ENCODE assay signal across 1 cellular context in the genomic region with DNA sequence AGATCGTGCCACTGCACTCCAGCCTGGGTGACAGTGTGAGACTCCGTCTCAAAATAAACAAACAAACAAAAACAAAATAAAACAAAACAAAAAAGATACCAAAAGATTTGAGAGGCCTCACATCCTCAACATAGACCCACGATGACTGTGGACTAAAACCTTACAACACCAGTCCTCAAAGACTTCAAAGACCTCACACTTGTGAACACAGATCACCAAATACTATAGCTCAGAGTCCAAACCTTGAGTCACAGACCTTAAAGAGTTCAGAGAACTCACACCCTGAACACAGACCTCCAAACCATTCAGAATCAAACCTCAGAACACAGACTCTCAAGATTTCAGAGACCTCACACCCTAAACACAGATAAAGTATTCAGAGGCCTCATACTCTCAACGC.
TF ChIP-seq lines count a peak whose summit lies in the region.

No MANE protein-coding gene starts in this region.

TF ChIP-seq in HepG2, 621 proteins besides CTCF, POLR2A, EP300 and RAD21 (continued from another document and continues in another):
- TF ChIP-seq, protein P1, sequence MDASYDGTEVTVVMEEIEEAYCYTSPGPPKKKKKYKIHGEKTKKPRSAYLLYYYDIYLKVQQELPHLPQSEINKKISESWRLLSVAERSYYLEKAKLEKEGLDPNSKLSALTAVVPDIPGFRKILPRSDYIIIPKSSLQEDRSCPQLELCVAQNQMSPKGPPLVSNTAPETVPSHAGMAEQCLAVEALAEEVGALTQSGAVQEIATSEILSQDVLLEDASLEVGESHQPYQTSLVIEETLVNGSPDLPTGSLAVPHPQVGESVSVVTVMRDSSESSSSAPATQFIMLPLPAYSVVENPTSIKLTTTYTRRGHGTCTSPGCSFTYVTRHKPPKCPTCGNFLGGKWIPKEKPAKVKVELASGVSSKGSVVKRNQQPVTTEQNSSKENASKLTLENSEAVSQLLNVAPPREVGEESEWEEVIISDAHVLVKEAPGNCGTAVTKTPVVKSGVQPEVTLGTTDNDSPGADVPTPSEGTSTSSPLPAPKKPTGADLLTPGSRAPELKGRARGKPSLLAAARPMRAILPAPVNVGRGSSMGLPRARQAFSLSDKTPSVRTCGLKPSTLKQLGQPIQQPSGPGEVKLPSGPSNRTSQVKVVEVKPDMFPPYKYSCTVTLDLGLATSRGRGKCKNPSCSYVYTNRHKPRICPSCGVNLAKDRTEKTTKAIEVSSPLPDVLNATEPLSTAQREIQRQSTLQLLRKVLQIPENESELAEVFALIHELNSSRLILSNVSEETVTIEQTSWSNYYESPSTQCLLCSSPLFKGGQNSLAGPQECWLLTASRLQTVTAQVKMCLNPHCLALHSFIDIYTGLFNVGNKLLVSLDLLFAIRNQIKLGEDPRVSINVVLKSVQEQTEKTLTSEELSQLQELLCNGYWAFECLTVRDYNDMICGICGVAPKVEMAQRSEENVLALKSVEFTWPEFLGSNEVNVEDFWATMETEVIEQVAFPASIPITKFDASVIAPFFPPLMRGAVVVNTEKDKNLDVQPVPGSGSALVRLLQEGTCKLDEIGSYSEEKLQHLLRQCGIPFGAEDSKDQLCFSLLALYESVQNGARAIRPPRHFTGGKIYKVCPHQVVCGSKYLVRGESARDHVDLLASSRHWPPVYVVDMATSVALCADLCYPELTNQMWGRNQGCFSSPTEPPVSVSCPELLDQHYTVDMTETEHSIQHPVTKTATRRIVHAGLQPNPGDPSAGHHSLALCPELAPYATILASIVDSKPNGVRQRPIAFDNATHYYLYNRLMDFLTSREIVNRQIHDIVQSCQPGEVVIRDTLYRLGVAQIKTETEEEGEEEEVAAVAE (CRISPR knock-in tag; IDR thresholded peaks at IDR 0.05; ENCODE audit: borderline replicate concordance) = no peak
- TF ChIP-seq NFRKB (IDR thresholded peaks at IDR 0.05) (no peak), NFATC3 (CRISPR knock-in tag; IDR thresholded peaks at IDR 0.05) (no peak), ZNF44 (CRISPR knock-in tag; IDR thresholded peaks at IDR 0.05) (no peak), TBX2 (CRISPR knock-in tag; IDR thresholded peaks at IDR 0.05; ENCODE audit: borderline replicate concordance) (0 out of 2 replicates have a peak, but pooled peaks have one; percentile 12), TEAD2 (CRISPR knock-in tag; IDR thresholded peaks at IDR 0.05) (no peak), ZNF430 (CRISPR knock-in tag; IDR thresholded peaks at IDR 0.05) (no peak), ELF1 (CRISPR knock-in tag; IDR thresholded peaks at IDR 0.05) (no peak), MXI1 (IDR thresholded peaks at IDR 0.05; ENCODE audit: borderline replicate concordance, low read depth, low read length) (no peak), ZIK1 (CRISPR knock-in tag; IDR thresholded peaks at IDR 0.05; ENCODE audit: borderline replicate concordance, low read depth) (no peak), ZNF460 (CRISPR knock-in tag; IDR thresholded peaks at IDR 0.05; ENCODE audit: borderline replicate concordance) (no peak), CREM (IDR thresholded peaks at IDR 0.05) (peak; percentile 25; the same call in 1 of the 2 replicates), CREM (CRISPR knock-in tag; IDR thresholded peaks at IDR 0.05) (no peak), ATF1 (CRISPR knock-in tag; IDR thresholded peaks at IDR 0.05) (no peak), ZMYM4 (CRISPR knock-in tag; IDR thresholded peaks at IDR 0.05) (no peak), ZNF10 (CRISPR knock-in tag; IDR thresholded peaks at IDR 0.05; ENCODE audit: borderline replicate concordance, low read depth) (no peak), JUND (CRISPR knock-in tag; IDR thresholded peaks at IDR 0.05) (no peak), PHF5A (CRISPR knock-in tag; IDR thresholded peaks at IDR 0.05; ENCODE audit: low read depth, unreplicated experiment) (no peak), ZNF256 (CRISPR knock-in tag; conservative IDR thresholded peaks at IDR 0.05) (no peak), ZNF557 (CRISPR knock-in tag; IDR thresholded peaks at IDR 0.05) (no peak), MYNN (CRISPR knock-in tag; IDR thresholded peaks at IDR 0.05; ENCODE audit: low read depth) (no peak), RNF2 (conservative IDR thresholded peaks at IDR 0.05; ENCODE audit: low read depth) (no peak), ZNF138 (CRISPR knock-in tag; IDR thresholded peaks at IDR 0.05; ENCODE audit: low read depth) (no peak), SSRP1 (CRISPR knock-in tag; IDR thresholded peaks at IDR 0.05) (no peak), TMF1 (CRISPR knock-in tag; IDR thresholded peaks at IDR 0.05; ENCODE audit: low read depth) (no peak), SOX13 (IDR thresholded peaks at IDR 0.05) (no peak), SOX13 (CRISPR knock-in tag; conservative IDR thresholded peaks at IDR 0.05 in 1 of 2, IDR thresholded peaks at IDR 0.05 in 1 of 2) (peak in 1 of 2 experiments; percentile 34; a peak in 1 of 4 replicates), ZSCAN29 (CRISPR knock-in tag; conservative IDR thresholded peaks at IDR 0.05) (no peak), ZNF761 (CRISPR knock-in tag; conservative IDR thresholded peaks at IDR 0.05) (no peak), KAT8 (CRISPR knock-in tag; IDR thresholded peaks at IDR 0.05) (no peak), HOXD1 (CRISPR knock-in tag; IDR thresholded peaks at IDR 0.05) (no peak), ZNF772 (CRISPR knock-in tag; IDR thresholded peaks at IDR 0.05) (no peak), CEBPB (IDR thresholded peaks at IDR 0.05; ENCODE audit: borderline replicate concordance, low read depth, low read length) (no peak)
- TF ChIP-seq, protein P2, sequence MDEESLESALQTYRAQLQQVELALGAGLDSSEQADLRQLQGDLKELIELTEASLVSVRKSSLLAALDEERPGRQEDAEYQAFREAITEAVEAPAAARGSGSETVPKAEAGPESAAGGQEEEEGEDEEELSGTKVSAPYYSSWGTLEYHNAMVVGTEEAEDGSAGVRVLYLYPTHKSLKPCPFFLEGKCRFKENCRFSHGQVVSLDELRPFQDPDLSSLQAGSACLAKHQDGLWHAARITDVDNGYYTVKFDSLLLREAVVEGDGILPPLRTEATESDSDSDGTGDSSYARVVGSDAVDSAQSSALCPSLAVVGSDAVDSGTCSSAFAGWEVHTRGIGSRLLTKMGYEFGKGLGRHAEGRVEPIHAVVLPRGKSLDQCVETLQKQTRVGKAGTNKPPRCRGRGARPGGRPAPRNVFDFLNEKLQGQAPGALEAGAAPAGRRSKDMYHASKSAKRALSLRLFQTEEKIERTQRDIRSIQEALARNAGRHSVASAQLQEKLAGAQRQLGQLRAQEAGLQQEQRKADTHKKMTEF (CRISPR knock-in tag; IDR thresholded peaks at IDR 0.05) = no peak
- TF ChIP-seq, protein P3, sequence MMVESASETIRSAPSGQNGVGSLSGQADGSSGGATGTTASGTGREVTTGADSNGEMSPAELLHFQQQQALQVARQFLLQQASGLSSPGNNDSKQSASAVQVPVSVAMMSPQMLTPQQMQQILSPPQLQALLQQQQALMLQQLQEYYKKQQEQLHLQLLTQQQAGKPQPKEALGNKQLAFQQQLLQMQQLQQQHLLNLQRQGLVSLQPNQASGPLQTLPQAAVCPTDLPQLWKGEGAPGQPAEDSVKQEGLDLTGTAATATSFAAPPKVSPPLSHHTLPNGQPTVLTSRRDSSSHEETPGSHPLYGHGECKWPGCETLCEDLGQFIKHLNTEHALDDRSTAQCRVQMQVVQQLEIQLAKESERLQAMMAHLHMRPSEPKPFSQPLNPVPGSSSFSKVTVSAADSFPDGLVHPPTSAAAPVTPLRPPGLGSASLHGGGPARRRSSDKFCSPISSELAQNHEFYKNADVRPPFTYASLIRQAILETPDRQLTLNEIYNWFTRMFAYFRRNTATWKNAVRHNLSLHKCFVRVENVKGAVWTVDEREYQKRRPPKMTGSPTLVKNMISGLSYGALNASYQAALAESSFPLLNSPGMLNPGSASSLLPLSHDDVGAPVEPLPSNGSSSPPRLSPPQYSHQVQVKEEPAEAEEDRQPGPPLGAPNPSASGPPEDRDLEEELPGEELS (CRISPR knock-in tag; IDR thresholded peaks at IDR 0.05) = 0 out of 2 replicates have a peak, but pooled peaks have one; percentile 30
- TF ChIP-seq, protein P4, sequence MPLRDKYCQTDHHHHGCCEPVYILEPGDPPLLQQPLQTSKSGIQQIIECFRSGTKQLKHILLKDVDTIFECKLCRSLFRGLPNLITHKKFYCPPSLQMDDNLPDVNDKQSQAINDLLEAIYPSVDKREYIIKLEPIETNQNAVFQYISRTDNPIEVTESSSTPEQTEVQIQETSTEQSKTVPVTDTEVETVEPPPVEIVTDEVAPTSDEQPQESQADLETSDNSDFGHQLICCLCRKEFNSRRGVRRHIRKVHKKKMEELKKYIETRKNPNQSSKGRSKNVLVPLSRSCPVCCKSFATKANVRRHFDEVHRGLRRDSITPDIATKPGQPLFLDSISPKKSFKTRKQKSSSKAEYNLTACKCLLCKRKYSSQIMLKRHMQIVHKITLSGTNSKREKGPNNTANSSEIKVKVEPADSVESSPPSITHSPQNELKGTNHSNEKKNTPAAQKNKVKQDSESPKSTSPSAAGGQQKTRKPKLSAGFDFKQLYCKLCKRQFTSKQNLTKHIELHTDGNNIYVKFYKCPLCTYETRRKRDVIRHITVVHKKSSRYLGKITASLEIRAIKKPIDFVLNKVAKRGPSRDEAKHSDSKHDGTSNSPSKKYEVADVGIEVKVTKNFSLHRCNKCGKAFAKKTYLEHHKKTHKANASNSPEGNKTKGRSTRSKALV (CRISPR knock-in tag; IDR thresholded peaks at IDR 0.05) = no peak
- TF ChIP-seq, protein P5, sequence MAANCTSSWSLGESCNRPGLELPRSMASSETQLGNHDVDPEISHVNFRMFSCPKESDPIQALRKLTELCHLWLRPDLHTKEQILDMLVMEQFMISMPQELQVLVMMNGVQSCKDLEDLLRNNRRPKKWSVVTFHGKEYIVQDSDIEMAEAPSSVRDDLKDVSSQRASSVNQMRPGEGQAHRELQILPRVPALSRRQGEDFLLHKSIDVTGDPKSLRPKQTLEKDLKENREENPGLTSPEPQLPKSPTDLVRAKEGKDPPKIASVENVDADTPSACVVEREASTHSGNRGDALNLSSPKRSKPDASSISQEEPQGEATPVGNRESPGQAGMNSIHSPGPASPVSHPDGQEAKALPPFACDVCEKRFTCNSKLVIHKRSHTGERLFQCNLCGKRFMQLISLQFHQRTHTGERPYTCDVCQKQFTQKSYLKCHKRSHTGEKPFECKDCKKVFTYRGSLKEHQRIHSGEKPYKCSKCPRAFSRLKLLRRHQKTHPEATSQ (CRISPR knock-in tag; IDR thresholded peaks at IDR 0.05; ENCODE audit: borderline replicate concordance) = no peak
- TF ChIP-seq, protein P6, sequence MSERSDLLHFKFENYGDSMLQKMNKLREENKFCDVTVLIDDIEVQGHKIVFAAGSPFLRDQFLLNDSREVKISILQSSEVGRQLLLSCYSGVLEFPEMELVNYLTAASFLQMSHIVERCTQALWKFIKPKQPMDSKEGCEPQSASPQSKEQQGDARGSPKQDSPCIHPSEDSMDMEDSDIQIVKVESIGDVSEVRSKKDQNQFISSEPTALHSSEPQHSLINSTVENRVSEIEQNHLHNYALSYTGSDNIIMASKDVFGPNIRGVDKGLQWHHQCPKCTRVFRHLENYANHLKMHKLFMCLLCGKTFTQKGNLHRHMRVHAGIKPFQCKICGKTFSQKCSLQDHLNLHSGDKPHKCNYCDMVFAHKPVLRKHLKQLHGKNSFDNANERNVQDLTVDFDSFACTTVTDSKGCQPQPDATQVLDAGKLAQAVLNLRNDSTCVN (CRISPR knock-in tag; IDR thresholded peaks at IDR 0.05; ENCODE audit: borderline replicate concordance) = no peak
- TF ChIP-seq, protein P7, sequence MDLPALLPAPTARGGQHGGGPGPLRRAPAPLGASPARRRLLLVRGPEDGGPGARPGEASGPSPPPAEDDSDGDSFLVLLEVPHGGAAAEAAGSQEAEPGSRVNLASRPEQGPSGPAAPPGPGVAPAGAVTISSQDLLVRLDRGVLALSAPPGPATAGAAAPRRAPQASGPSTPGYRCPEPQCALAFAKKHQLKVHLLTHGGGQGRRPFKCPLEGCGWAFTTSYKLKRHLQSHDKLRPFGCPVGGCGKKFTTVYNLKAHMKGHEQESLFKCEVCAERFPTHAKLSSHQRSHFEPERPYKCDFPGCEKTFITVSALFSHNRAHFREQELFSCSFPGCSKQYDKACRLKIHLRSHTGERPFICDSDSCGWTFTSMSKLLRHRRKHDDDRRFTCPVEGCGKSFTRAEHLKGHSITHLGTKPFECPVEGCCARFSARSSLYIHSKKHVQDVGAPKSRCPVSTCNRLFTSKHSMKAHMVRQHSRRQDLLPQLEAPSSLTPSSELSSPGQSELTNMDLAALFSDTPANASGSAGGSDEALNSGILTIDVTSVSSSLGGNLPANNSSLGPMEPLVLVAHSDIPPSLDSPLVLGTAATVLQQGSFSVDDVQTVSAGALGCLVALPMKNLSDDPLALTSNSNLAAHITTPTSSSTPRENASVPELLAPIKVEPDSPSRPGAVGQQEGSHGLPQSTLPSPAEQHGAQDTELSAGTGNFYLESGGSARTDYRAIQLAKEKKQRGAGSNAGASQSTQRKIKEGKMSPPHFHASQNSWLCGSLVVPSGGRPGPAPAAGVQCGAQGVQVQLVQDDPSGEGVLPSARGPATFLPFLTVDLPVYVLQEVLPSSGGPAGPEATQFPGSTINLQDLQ (CRISPR knock-in tag; IDR thresholded peaks at IDR 0.05) = no peak
- TF ChIP-seq, protein P8, sequence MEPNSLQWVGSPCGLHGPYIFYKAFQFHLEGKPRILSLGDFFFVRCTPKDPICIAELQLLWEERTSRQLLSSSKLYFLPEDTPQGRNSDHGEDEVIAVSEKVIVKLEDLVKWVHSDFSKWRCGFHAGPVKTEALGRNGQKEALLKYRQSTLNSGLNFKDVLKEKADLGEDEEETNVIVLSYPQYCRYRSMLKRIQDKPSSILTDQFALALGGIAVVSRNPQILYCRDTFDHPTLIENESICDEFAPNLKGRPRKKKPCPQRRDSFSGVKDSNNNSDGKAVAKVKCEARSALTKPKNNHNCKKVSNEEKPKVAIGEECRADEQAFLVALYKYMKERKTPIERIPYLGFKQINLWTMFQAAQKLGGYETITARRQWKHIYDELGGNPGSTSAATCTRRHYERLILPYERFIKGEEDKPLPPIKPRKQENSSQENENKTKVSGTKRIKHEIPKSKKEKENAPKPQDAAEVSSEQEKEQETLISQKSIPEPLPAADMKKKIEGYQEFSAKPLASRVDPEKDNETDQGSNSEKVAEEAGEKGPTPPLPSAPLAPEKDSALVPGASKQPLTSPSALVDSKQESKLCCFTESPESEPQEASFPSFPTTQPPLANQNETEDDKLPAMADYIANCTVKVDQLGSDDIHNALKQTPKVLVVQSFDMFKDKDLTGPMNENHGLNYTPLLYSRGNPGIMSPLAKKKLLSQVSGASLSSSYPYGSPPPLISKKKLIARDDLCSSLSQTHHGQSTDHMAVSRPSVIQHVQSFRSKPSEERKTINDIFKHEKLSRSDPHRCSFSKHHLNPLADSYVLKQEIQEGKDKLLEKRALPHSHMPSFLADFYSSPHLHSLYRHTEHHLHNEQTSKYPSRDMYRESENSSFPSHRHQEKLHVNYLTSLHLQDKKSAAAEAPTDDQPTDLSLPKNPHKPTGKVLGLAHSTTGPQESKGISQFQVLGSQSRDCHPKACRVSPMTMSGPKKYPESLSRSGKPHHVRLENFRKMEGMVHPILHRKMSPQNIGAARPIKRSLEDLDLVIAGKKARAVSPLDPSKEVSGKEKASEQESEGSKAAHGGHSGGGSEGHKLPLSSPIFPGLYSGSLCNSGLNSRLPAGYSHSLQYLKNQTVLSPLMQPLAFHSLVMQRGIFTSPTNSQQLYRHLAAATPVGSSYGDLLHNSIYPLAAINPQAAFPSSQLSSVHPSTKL (CRISPR knock-in tag; IDR thresholded peaks at IDR 0.05) = peak; percentile 31; the same call in 1 of the 2 replicates
- TF ChIP-seq, protein P9, sequence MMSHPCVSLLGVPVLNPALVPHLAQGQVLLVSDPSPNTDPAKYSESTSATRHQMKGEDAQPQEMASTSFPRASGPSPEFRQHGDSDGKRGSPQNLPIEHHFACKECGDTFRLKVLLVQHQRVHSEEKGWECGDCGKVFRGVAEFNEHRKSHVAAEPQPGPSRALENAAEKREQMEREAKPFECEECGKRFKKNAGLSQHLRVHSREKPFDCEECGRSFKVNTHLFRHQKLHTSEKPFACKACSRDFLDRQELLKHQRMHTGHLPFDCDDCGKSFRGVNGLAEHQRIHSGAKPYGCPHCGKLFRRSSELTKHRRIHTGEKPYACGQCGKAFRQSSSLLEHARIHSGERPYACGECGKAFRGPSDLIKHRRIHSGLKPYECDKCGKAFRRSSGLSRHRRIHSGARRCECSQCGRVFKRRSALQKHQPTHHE (CRISPR knock-in tag; IDR thresholded peaks at IDR 0.05; ENCODE audit: borderline replicate concordance) = no peak
